ENCODE assay signal across 1 cellular context in the genomic region with DNA sequence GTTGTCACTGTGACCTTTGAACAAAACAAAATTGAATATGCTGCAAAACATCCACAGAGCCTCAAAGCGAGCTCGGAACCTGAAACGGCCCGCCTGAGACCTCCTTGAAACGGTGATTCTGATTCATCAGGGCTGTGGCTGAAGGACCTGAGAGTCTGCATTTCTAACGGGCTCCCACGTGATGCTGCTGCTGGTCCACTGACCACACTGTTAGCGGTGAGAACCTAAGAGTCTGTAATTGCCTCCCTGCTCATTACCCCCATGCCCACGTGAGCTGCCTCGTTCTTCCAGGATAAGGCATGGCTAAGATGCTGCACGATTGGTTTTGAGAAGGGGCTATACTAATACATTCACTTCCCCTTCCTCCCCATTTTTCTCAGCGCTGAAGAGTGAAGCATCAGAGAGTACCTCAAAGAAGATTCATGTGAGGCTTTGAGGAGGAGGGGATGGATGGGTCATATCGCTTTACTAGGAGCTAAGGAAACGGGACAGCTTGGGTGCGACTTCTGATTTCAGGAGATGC.
TF ChIP-seq lines count a peak whose summit lies in the region.

No MANE protein-coding gene starts in this region.

TF ChIP-seq in K562, 482 proteins besides CTCF, POLR2A, EP300 and RAD21 (continued from another document):
- TF ChIP-seq, protein P1, sequence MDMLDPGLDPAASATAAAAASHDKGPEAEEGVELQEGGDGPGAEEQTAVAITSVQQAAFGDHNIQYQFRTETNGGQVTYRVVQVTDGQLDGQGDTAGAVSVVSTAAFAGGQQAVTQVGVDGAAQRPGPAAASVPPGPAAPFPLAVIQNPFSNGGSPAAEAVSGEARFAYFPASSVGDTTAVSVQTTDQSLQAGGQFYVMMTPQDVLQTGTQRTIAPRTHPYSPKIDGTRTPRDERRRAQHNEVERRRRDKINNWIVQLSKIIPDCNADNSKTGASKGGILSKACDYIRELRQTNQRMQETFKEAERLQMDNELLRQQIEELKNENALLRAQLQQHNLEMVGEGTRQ (CRISPR knock-in tag; IDR thresholded peaks at IDR 0.05) = peak; percentile 20; the same call in 1 of the 2 replicates
- TF ChIP-seq, protein P2, sequence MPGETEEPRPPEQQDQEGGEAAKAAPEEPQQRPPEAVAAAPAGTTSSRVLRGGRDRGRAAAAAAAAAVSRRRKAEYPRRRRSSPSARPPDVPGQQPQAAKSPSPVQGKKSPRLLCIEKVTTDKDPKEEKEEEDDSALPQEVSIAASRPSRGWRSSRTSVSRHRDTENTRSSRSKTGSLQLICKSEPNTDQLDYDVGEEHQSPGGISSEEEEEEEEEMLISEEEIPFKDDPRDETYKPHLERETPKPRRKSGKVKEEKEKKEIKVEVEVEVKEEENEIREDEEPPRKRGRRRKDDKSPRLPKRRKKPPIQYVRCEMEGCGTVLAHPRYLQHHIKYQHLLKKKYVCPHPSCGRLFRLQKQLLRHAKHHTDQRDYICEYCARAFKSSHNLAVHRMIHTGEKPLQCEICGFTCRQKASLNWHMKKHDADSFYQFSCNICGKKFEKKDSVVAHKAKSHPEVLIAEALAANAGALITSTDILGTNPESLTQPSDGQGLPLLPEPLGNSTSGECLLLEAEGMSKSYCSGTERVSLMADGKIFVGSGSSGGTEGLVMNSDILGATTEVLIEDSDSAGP (CRISPR knock-in tag; IDR thresholded peaks at IDR 0.05) = 0 out of 2 replicates have a peak, but pooled peaks have one; percentile 24
- no peak for TF ChIP-seq PCBP1 (IDR thresholded peaks at IDR 0.05; ENCODE audit: low read depth, low read length, poor library complexity, severe bottlenecking)
- TF ChIP-seq, protein P3, sequence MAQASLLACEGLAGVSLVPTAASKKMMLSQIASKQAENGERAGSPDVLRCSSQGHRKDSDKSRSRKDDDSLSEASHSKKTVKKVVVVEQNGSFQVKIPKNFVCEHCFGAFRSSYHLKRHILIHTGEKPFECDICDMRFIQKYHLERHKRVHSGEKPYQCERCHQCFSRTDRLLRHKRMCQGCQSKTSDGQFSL (CRISPR knock-in tag; IDR thresholded peaks at IDR 0.05) = peak; percentile 32; the same call in 1 of the 2 replicates
- TF ChIP-seq, protein P3 (tag; IDR thresholded peaks at IDR 0.05) = no peak
- 0 out of 2 replicates have a peak, but pooled peaks have one; percentile 42 for TF ChIP-seq NBN (IDR thresholded peaks at IDR 0.05; ENCODE audit: low read depth)
- TF ChIP-seq RNF2 (IDR thresholded peaks at IDR 0.05) = 0 out of 2 replicates have a peak, but pooled peaks have one; percentile 10
- peak; percentile 94; the same call in 1 of the 2 replicates for TF ChIP-seq XRCC5 (IDR thresholded peaks at IDR 0.05; ENCODE audit: low read depth, low read length)
